29 cellular contexts compared by ENCODE assay signal in genomic region chr15:101108791-101109190, GRCh38.
"Had no signal": no experiment of that assay in that cellular context is flagged by ENCODE, and none has a peak within 500 bp of the region (broad histone marks: within the 10 kb centered on the region; RNA-seq: fewer than 3 reads in every experiment).

No MANE protein-coding gene starts in this region.

- H3K4me2 ChIP-seq: hepatocyte had no signal

- H3K4me3 Mint-ChIP-seq: endodermal cell; memory B cell; mesothelial cell of epicardium; naive B cell; nephron progenitor cell; stimulated activated memory B cell treated with anti-CD40 and anti-IgM and Interleukin-4, amounts not matched to agents 10 μg/mL and 1 μg/mL and 100 μg/mL, for 72 hours had no signal

- H3K27ac Mint-ChIP-seq: endodermal cell; memory B cell; mesothelial cell of epicardium; nephron progenitor cell; progenitor cell of endocrine pancreas; stimulated activated memory B cell treated with anti-CD40 and anti-IgM and Interleukin-4, amounts not matched to agents 10 μg/mL and 1 μg/mL and 100 μg/mL, for 72 hours had no signal

- H3K36me3 Mint-ChIP-seq: memory B cell; mesothelial cell of epicardium; naive B cell; stimulated activated memory B cell treated with anti-CD40 and anti-IgM and Interleukin-4, amounts not matched to agents 10 μg/mL and 1 μg/mL and 100 μg/mL, for 72 hours had no signal

- H3K36me3 ChIP-seq: gastrocnemius medialis, heart left ventricle, upper lobe of right lung, uterus had no signal

- H3K79me2 ChIP-seq: hepatocyte, parathyroid adenoma had no signal

- H3K27me3 ChIP-seq: dorsolateral prefrontal cortex, gastrocnemius medialis, heart left ventricle, hepatocyte, testis, tibial nerve, upper lobe of right lung, uterus had no signal

- H3K9me3 ChIP-seq: gastrocnemius medialis, heart left ventricle, mucosa of descending colon, testis, tibial nerve, upper lobe of right lung, uterus had no signal

- H3K4me1 ChIP-seq: gastrocnemius medialis, parathyroid adenoma, testis, upper lobe of right lung, uterus had no signal

- H3K4me3 ChIP-seq: dorsolateral prefrontal cortex, gastrocnemius medialis, heart left ventricle, hepatocyte, lung, mucosa of descending colon, skin epidermis, testis, tibial nerve, upper lobe of right lung, uterus had no signal

- H2AFZ ChIP-seq: hepatocyte, parathyroid adenoma had no signal

- H3K4me1 Mint-ChIP-seq: memory B cell; naive B cell; stimulated activated memory B cell treated with anti-CD40 and anti-IgM and Interleukin-4, amounts not matched to agents 10 μg/mL and 1 μg/mL and 100 μg/mL, for 72 hours had no signal

- H3K9me3 Mint-ChIP-seq: memory B cell, mesothelial cell of epicardium had no signal

- H3K9ac ChIP-seq: parathyroid adenoma had no signal

- ATAC-seq: esophagus mucosa; gastrocnemius medialis; heart left ventricle; left lobe of liver; mucosa of descending colon; stimulated activated memory B cell treated with anti-CD40 and anti-IgM and Interleukin-4, amounts not matched to agents 10 μg/mL and 1 μg/mL and 100 μg/mL, for 72 hours; stimulated activated naive CD8-positive, alpha-beta T cell treated with anti-CD3 and anti-CD28 coated beads, Interleukin-15, Interleukin-2, amounts not matched to agents 100 U/mL and 50 U/mL, for 24 hours; upper lobe of right lung had no signal

- H3K27ac ChIP-seq: dorsolateral prefrontal cortex, epithelial cell of prostate, gastrocnemius medialis, heart left ventricle, hepatocyte, parathyroid adenoma, skin epidermis, testis, tibial nerve, upper lobe of right lung, uterus had no signal

- DNase-seq: central memory CD4-positive, alpha-beta T cell; effector CD8-positive, alpha-beta T cell; foreskin fibroblast; gastrocnemius medialis; heart left ventricle; kidney; mucosa of descending colon; naive B cell; nephron progenitor cell; stimulated activated CD4-positive, alpha-beta T cell treated with anti-CD3 and anti-CD28 coated beads, Interleukin-4, amount 100 ng/mL, for 4 hours; stimulated activated naive CD8-positive, alpha-beta T cell treated with anti-CD3 and anti-CD28 coated beads, Interleukin-15, Interleukin-2, amounts not matched to agents 100 U/mL and 50 U/mL, for 24 hours; substantia nigra; testis; upper lobe of right lung; uterus had no signal
